In genomic region chr17:49738456-49739163, GRCh38 we compare ENCODE assay signal across 11 cellular contexts. TPM values are rescaled to one million over a fixed set of nuclear protein-coding genes. Genes with fewer than 3 reads are reported as not detected.
A peak's percentile ranks its signal among the peaks of the same experiment; 100 is the strongest.
DNase-seq lines count a peak whose midpoint lies in the region; ATAC-seq and TF ChIP-seq lines count a peak whose summit lies in the region.
"Had no signal": no experiment of that assay in that cellular context is flagged by ENCODE, and none has a peak within 500 bp of the region (broad histone marks: within the 10 kb centered on the region; RNA-seq: fewer than 3 reads in every experiment).

No MANE protein-coding gene starts in this region.

- no peaks in the 10 kb centered on the region for H3K36me3 ChIP-seq in thyroid gland

- WGBS in thyroid gland, 2 donors = 65 to 71% methylated on average over 5 of the region's 5 CpGs

- TF ChIP-seq CTCF in thyroid gland (IDR thresholded peaks at IDR 0.05) = no peak

- no peaks in the 10 kb centered on the region for H3K9me3 Mint-ChIP-seq in activated naive CD4-positive, alpha-beta T cell treated with anti-CD3 and anti-CD28 coated beads, Interleukin-2, amount 50 U/mL, for 24 hours
- no peaks in the 10 kb centered on the region for H3K9me3 Mint-ChIP-seq in activated T-helper 17 cell treated with anti-CD3 and anti-CD28 coated beads, Interleukin-2, amount 50 U/mL, for 72 hours
- H3K9me3 Mint-ChIP-seq: nephron had no signal

- peak overlapping the region; percentile 86 for H3K4me3 Mint-ChIP-seq in activated naive CD4-positive, alpha-beta T cell treated with anti-CD3 and anti-CD28 coated beads, Interleukin-2, amount 50 U/mL, for 24 hours
- peak overlapping the region; percentile 95 for H3K4me3 Mint-ChIP-seq in activated T-helper 17 cell treated with anti-CD3 and anti-CD28 coated beads, Interleukin-2, amount 50 U/mL, for 72 hours
- H3K4me3 Mint-ChIP-seq: nephron had no signal

- no peak for DNase-seq in activated naive CD4-positive, alpha-beta T cell treated with anti-CD3 and anti-CD28 coated beads, Interleukin-2, amount 50 U/mL, for 16 hours
- peak; percentile 60 for DNase-seq in left lobe of liver (ENCODE audit: low spot score)
- peak; percentile 88 to 90 for DNase-seq in thyroid gland
- DNase-seq in NCI-H2029 treated with DMSO at 0.1 percent for 48 hours (lab: John Stamatoyannopoulos, UW) = no peak
- DNase-seq: hypothalamus, NCI-H524 had no signal

- no peaks in the 10 kb centered on the region for H3K9me3 ChIP-seq in thyroid gland

- no peak overlapping the region for H3K4me3 ChIP-seq in thyroid gland (replicated peaks in 1 of 3)

- H3K36me3 Mint-ChIP-seq in activated naive CD4-positive, alpha-beta T cell treated with anti-CD3 and anti-CD28 coated beads, Interleukin-2, amount 50 U/mL, for 24 hours = peaks cover 3% of the 10 kb centered on the region
- H3K36me3 Mint-ChIP-seq in activated T-helper 17 cell treated with anti-CD3 and anti-CD28 coated beads, Interleukin-2, amount 50 U/mL, for 72 hours (ENCODE audit: low read depth) = peaks cover 9% of the 10 kb centered on the region

- peaks cover 91% of the 10 kb centered on the region for H3K4me1 Mint-ChIP-seq in activated naive CD4-positive, alpha-beta T cell treated with anti-CD3 and anti-CD28 coated beads, Interleukin-2, amount 50 U/mL, for 24 hours
- H3K4me1 Mint-ChIP-seq in activated T-helper 17 cell treated with anti-CD3 and anti-CD28 coated beads, Interleukin-2, amount 50 U/mL, for 72 hours = peaks cover 67% of the 10 kb centered on the region

- H3K27ac ChIP-seq in thyroid gland = peak overlapping the region; percentile 71 to 81 (median 73)

- intact Hi-C loops in thyroid gland (cut with DNase I) = no loop called here

- no peak for TF ChIP-seq POLR2A in thyroid gland (IDR thresholded peaks at IDR 0.05)

- peaks cover 48 to 58% of the 10 kb centered on the region in 2 donors for H3K4me1 ChIP-seq in thyroid gland

- H3K27me3 Mint-ChIP-seq in activated naive CD4-positive, alpha-beta T cell treated with anti-CD3 and anti-CD28 coated beads, Interleukin-2, amount 50 U/mL, for 24 hours = no peaks in the 10 kb centered on the region
- H3K27me3 Mint-ChIP-seq in activated T-helper 17 cell treated with anti-CD3 and anti-CD28 coated beads, Interleukin-2, amount 50 U/mL, for 72 hours = no peaks in the 10 kb centered on the region

- peak overlapping the region; percentile 98 for H3K27ac Mint-ChIP-seq in activated naive CD4-positive, alpha-beta T cell treated with anti-CD3 and anti-CD28 coated beads, Interleukin-2, amount 50 U/mL, for 24 hours
- peak overlapping the region; percentile 98 for H3K27ac Mint-ChIP-seq in activated T-helper 17 cell treated with anti-CD3 and anti-CD28 coated beads, Interleukin-2, amount 50 U/mL, for 72 hours

- no peaks in the 10 kb centered on the region for H3K27me3 ChIP-seq in thyroid gland

- no peak for ATAC-seq in activated T-helper 17 cell treated with anti-CD3 and anti-CD28 coated beads, Interleukin-2, amount 50 U/mL, for 72 hours (replicated peaks)
- peak; percentile 71 for ATAC-seq in left lobe of liver
- no peak for ATAC-seq in GM19324 (IDR thresholded peaks at IDR 0.05; ENCODE audit: low FRiP score, unreplicated experiment)
- no peak for ATAC-seq in HG02884 (IDR thresholded peaks at IDR 0.05; ENCODE audit: unreplicated experiment)

RNA-seq across cellular contexts. Expression of gene FAM117A, which starts 25.3 kb away (rescaled TPM):
- total RNA-seq in activated T-helper 17 cell treated with anti-CD3 and anti-CD28 coated beads, Interleukin-2, amount 50 U/mL, for 72 hours = 10 to 100 TPM; 25.8 TPM
- total RNA-seq in left lobe of liver = 5.3 TPM
- total RNA-seq in thyroid gland = 10 to 100 TPM; 12.4 to 41.5 (median 23.3) TPM

RNA-seq across cellular contexts. Expression of gene SLC35B1, which starts 30.8 kb away (rescaled TPM):
- total RNA-seq in activated T-helper 17 cell treated with anti-CD3 and anti-CD28 coated beads, Interleukin-2, amount 50 U/mL, for 72 hours = 10 to 100 TPM; 29.1 to 60.9 TPM
- 54.5 TPM for total RNA-seq in left lobe of liver
- total RNA-seq in thyroid gland = 100 to 1,000 TPM in 2 of 4 donors, 10 to 100 TPM in 2; 77.5 to 171 (median 94.7) TPM

RNA-seq across cellular contexts. Expression of gene KAT7, which starts 49.9 kb away (rescaled TPM):
- 10 to 100 TPM; 66.4 to 86.4 TPM for total RNA-seq in activated T-helper 17 cell treated with anti-CD3 and anti-CD28 coated beads, Interleukin-2, amount 50 U/mL, for 72 hours
- total RNA-seq in left lobe of liver (14.4 TPM), thyroid gland (100 to 1,000 TPM in 1 of 4 donors, 10 to 100 TPM in 3; 57.5 to 127 (median 76.1) TPM)

Comparison
In these comparisons a context has a peak if more than half of its experiments do, and no peak if none do; other contexts are left out.
1. DNase-seq: peak in left lobe of liver (single experiment) and thyroid gland (2 of 2); none in activated naive CD4-positive, alpha-beta T cell treated with anti-CD3 and anti-CD28 coated beads, Interleukin-2, amount 50 U/mL, for 16 hours (single experiment) and NCI-H2029 treated with DMSO at 0.1 percent for 48 hours (single experiment).